In the genomic region with DNA sequence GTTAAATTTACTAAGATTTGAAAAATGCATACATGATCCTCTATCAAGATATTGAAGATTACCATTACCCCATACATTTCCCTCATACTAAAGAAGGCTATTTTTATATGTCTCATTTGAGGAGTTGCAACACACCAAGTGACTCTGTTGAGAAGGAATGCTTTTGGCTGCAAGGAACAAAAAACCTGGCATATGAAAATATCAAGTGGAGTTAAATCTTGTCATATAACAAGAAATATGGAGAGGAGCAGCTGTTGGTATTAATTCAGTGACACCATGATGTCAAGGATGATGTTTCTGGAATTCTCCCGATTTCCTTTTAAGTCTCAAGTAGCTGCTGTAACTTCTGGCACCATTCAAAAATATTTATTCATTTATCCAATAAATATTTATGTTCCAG, we compare ENCODE assay signal across 23 cellular contexts.
DNase-seq lines count a peak whose midpoint lies in the region; ATAC-seq and TF ChIP-seq lines count a peak whose summit lies in the region.
"Had no signal": no experiment of that assay in that cellular context is flagged by ENCODE, and none has a peak within 500 bp of the region (broad histone marks: within the 10 kb centered on the region; RNA-seq: fewer than 3 reads in every experiment).

No MANE protein-coding gene starts in this region.

- H3K27ac ChIP-seq in RWPE2 (ENCODE audit: poor library complexity, severe bottlenecking) (peak overlapping the region; percentile 24), SJCRH30 (no peak overlapping the region)
- H3K27ac ChIP-seq: HL-60, left lung, SK-N-MC, WERI-Rb-1 had no signal

- H3K4me3 ChIP-seq in RWPE2 (ENCODE audit: severe bottlenecking) (no peak overlapping the region), fibroblast of pulmonary artery (replicated peaks; ENCODE audit: low read depth, low read length) (no peak overlapping the region), skeletal muscle satellite cell (ENCODE audit: low read length) (no peak overlapping the region), SJCRH30 (no peak overlapping the region)
- H3K4me3 ChIP-seq: left lung, SK-N-MC, smooth muscle cell, stomach had no signal

- peak; percentile 35; the same call in 2 of the 3 replicates for ATAC-seq in RWPE2 (ENCODE audit: low read depth)
- no peak for ATAC-seq in GM19351 (IDR thresholded peaks at IDR 0.05; ENCODE audit: unreplicated experiment)
- ATAC-seq: Panc1 had no signal

- H3K27me3 ChIP-seq in RWPE2 (ENCODE audit: insufficient read depth, poor library complexity, severe bottlenecking) (no peaks in the 10 kb centered on the region), skeletal muscle satellite cell (ENCODE audit: control insufficient read depth, insufficient read depth, low read length) (no peaks in the 10 kb centered on the region), SJCRH30 (no peaks in the 10 kb centered on the region)
- H3K27me3 ChIP-seq: left lung, stomach had no signal

- H3K9me3 ChIP-seq in RWPE2 (ENCODE audit: severe bottlenecking): no peaks in the 10 kb centered on the region
- H3K9me3 ChIP-seq in skeletal muscle satellite cell (replicated peaks; ENCODE audit: low read length): no peaks in the 10 kb centered on the region
- H3K9me3 ChIP-seq in SJCRH30 (replicated peaks): no peaks in the 10 kb centered on the region; the same call in 1 of the 2 replicates
- H3K9me3 ChIP-seq: left lung had no signal

- H3K36me3 ChIP-seq in RWPE2 (ENCODE audit: low read depth) (no peaks in the 10 kb centered on the region), skeletal muscle satellite cell (ENCODE audit: insufficient read depth, low read length) (no peaks in the 10 kb centered on the region), SJCRH30 (no peaks in the 10 kb centered on the region)
- H3K36me3 ChIP-seq: left lung, stomach, WERI-Rb-1 had no signal

- peaks cover 17% of the 10 kb centered on the region for H3K4me1 ChIP-seq in RWPE2 (ENCODE audit: insufficient read depth, poor library complexity, severe bottlenecking)
- peaks cover 54% of the 10 kb centered on the region for H3K4me1 ChIP-seq in skeletal muscle satellite cell (ENCODE audit: control insufficient read depth, insufficient read depth, low read length)
- peaks cover 16% of the 10 kb centered on the region; the same call in 1 of the 2 replicates for H3K4me1 ChIP-seq in SJCRH30

- DNase-seq in HCEC 1CT (peak; percentile 87), RWPE2 (ENCODE audit: low spot score) (no peak), fibroblast of pulmonary artery (ENCODE audit: low read depth) (peak; percentile 75), SJCRH30 (no peak), germinal center (ENCODE audit: low spot score) (no peak)
- DNase-seq: activated CD8-positive, alpha-beta memory T cell treated with anti-CD3 and anti-CD28 coated beads, Interleukin-2, amount 50 U/mL, for 48 hours; activated effector memory CD4-positive, alpha-beta T cell treated with Interleukin-2 at 50 U/mL for 16 hours; caudate nucleus; DND-41; head of caudate nucleus; left lung; midbrain; NCI-H187 treated with DMSO at 0.1 percent for 48 hours; NCI-H2227 treated with DMSO at 0.1 percent for 48 hours; stimulated activated CD4-positive, alpha-beta T cell treated with anti-CD3 and anti-CD28 coated beads, Interleukin-4, amount 100 ng/mL, for 1 hour; stomach; WERI-Rb-1 had no signal

- H3K4me2 ChIP-seq in skeletal muscle satellite cell (ENCODE audit: low read length): no peak overlapping the region
- H3K4me2 ChIP-seq: smooth muscle cell had no signal

- H3K9ac ChIP-seq in skeletal muscle satellite cell (ENCODE audit: low read depth, low read length): peak overlapping the region; percentile 42

- TF ChIP-seq CTCF in RWPE2 (IDR thresholded peaks at IDR 0.05; ENCODE audit: poor library complexity, severe bottlenecking): no peak
- no peak for TF ChIP-seq CTCF in fibroblast of pulmonary artery (IDR thresholded peaks at IDR 0.05; ENCODE audit: low read length, missing control alignments)

Comparison
In these comparisons a context has a peak if more than half of its experiments do, and no peak if none do; other contexts are left out.
1. DNase-seq: peak in HCEC 1CT (single experiment) and fibroblast of pulmonary artery (single experiment); none in RWPE2 (single experiment), SJCRH30 (0 of 2) and germinal center (single experiment).